1 cellular context compared by ENCODE assay signal in genomic region chr6:152750694-152751093, GRCh38.
TF ChIP-seq lines count a peak whose summit lies in the region.

Gene VIP, plus strand, starts transcription at chr6:152750797. Its CDS starts 1,381 bp downstream, at chr6:152752178.

TF ChIP-seq in SK-N-SH treated with all-trans-retinoic acid at 6 μM for 48 hours, 23 proteins besides CTCF, POLR2A, EP300 and RAD21 (continued from another document):
- TF ChIP-seq GLIS3 (CRISPR knock-in tag; IDR thresholded peaks at IDR 0.05) (no peak), CSDC2 (CRISPR knock-in tag; IDR thresholded peaks at IDR 0.05) (peak; percentile 89; the same call in 1 of the 2 replicates)
